In genomic region chr9:125609744-125610143, GRCh38 we compare ENCODE assay signal across 24 cellular contexts.
"Had no signal": no experiment of that assay in that cellular context is flagged by ENCODE, and none has a peak within 500 bp of the region (broad histone marks: within the 10 kb centered on the region; RNA-seq: fewer than 3 reads in every experiment).

No MANE protein-coding gene starts in this region.

- H3K9me3 ChIP-seq: adrenal gland, breast epithelium, esophagus muscularis mucosa, gastroesophageal sphincter, heart left ventricle, neutrophil, pancreas, right lobe of liver, tibial artery had no signal

- H3K4me3 Mint-ChIP-seq: mesothelial cell of epicardium; natural killer cell treated with Interleukin-12 subunit alpha and Interleukin-12 subunit beta and Interleukin-15 and Interleukin-18, amount 100 ng/mL, for 72 hours had no signal

- H3K27me3 ChIP-seq: adrenal gland, breast epithelium, esophagus muscularis mucosa, gastroesophageal sphincter, heart left ventricle, neutrophil, pancreas, right lobe of liver, tibial artery had no signal

- H3K4me1 ChIP-seq: breast epithelium, pancreas, right lobe of liver, tibial artery had no signal

- H3K27me3 Mint-ChIP-seq: natural killer cell treated with Interleukin-12 subunit alpha and Interleukin-12 subunit beta and Interleukin-15 and Interleukin-18, amount 100 ng/mL, for 72 hours; stimulated activated naive B cell treated with anti-CD40 and anti-IgM and Interleukin-4, amounts not matched to agents 10 μg/mL and 1 μg/mL and 100 μg/mL, for 72 hours had no signal

- H3K36me3 Mint-ChIP-seq: natural killer cell treated with Interleukin-12 subunit alpha and Interleukin-12 subunit beta and Interleukin-15 and Interleukin-18, amount 100 ng/mL, for 72 hours had no signal

- ATAC-seq: gastroesophageal sphincter; heart left ventricle; left lobe of liver; natural killer cell treated with Interleukin-12 subunit alpha and Interleukin-12 subunit beta and Interleukin-15 and Interleukin-18, amount 100 ng/mL, for 72 hours; pancreas; right lobe of liver; stimulated activated naive B cell treated with anti-CD40 and anti-IgM and Interleukin-4, amounts not matched to agents 10 μg/mL and 1 μg/mL and 100 μg/mL, for 72 hours had no signal

- H3K27ac Mint-ChIP-seq: mesothelial cell of epicardium; natural killer cell treated with Interleukin-12 subunit alpha and Interleukin-12 subunit beta and Interleukin-15 and Interleukin-18, amount 100 ng/mL, for 72 hours; stimulated activated naive B cell treated with anti-CD40 and anti-IgM and Interleukin-4, amounts not matched to agents 10 μg/mL and 1 μg/mL and 100 μg/mL, for 72 hours had no signal

- H3K9me3 Mint-ChIP-seq: natural killer cell treated with Interleukin-12 subunit alpha and Interleukin-12 subunit beta and Interleukin-15 and Interleukin-18, amount 100 ng/mL, for 72 hours; stimulated activated naive B cell treated with anti-CD40 and anti-IgM and Interleukin-4, amounts not matched to agents 10 μg/mL and 1 μg/mL and 100 μg/mL, for 72 hours had no signal

- DNase-seq: activated CD8-positive, alpha-beta memory T cell treated with anti-CD3 and anti-CD28 coated beads, Interleukin-2, amount 50 U/mL, for 4 hours; activated effector memory CD4-positive, alpha-beta T cell treated with anti-CD3 and anti-CD28 coated beads, Interleukin-2, amount 50 U/mL, for 16 hours; adrenal gland; effector CD8-positive, alpha-beta T cell; heart left ventricle; kidney; pancreas; right lobe of liver; SHP77 treated with DMSO at 0.1 percent for 48 hours; SK-N-SH; stimulated activated CD4-positive, alpha-beta T cell treated with anti-CD3 and anti-CD28 coated beads, Interleukin-4, amount 100 ng/mL, for 24 hours; stimulated activated naive B cell treated with anti-CD40 and anti-IgM and Interleukin-4, amounts not matched to agents 10 μg/mL and 1 μg/mL and 100 μg/mL, for 72 hours; substantia nigra; T-helper 9 cell; tibial artery had no signal

- H3K27ac ChIP-seq: adrenal gland, breast epithelium, esophagus muscularis mucosa, gastroesophageal sphincter, heart left ventricle, neutrophil, pancreas, right lobe of liver, tibial artery had no signal

- H3K36me3 ChIP-seq: adrenal gland, breast epithelium, esophagus muscularis mucosa, gastroesophageal sphincter, heart left ventricle, pancreas, right lobe of liver, tibial artery had no signal

- H3K9ac ChIP-seq: SK-N-SH had no signal

- H3K4me3 ChIP-seq: adrenal gland, breast epithelium, esophagus muscularis mucosa, gastroesophageal sphincter, heart left ventricle, lung, pancreas, right lobe of liver, smooth muscle cell, tibial artery had no signal
